ENCODE assay signal across 14 cellular contexts in the genomic region with DNA sequence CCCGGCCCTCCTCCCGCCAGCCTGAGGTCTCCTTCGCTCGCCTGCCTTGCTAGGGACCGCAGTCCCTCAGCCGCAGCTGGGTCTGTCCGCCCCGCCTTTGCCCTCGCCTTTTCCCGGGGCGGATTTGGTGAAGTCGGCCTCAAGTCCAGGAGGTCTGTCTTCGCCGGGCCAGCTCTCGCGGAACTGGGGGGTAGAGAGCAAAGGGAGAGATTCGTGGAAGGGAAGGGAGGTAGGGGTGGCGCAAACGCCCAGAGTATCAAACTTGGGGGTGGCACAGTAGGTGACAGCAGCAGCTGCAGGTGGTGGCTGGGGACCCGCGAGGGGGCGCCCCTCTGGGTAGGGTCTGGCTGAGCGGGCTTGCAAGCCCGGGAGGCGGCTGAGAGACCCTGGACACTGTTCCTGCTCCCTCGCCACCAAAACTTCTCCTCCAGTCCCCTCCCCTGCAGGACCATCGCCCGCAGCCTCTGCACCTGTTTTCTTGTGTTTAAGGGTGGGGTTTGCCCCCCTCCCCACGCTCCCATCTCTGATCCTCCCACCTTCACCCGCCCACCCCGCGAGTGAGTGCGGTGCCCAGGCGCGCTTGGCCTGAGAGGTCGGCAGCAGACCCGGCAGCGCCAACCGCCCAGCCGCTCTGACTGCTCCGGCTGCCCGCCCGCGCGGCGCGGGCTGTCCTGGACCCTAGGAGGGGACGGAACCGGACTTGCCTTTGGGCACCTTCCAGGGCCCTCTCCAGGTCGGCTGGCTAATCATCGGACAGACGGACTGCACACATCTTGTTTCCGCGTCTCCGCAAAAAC. TPM values are rescaled to one million over a fixed set of nuclear protein-coding genes. Genes with fewer than 3 reads are reported as not detected.
DNase-seq lines count a peak whose midpoint lies in the region; ATAC-seq and TF ChIP-seq lines count a peak whose summit lies in the region.
"Had no signal": no experiment of that assay in that cellular context is flagged by ENCODE, and none has a peak within 500 bp of the region (broad histone marks: within the 10 kb centered on the region; RNA-seq: fewer than 3 reads in every experiment).

A gene with protein sequence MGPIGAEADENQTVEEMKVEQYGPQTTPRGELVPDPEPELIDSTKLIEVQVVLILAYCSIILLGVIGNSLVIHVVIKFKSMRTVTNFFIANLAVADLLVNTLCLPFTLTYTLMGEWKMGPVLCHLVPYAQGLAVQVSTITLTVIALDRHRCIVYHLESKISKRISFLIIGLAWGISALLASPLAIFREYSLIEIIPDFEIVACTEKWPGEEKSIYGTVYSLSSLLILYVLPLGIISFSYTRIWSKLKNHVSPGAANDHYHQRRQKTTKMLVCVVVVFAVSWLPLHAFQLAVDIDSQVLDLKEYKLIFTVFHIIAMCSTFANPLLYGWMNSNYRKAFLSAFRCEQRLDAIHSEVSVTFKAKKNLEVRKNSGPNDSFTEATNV (plus strand): TSS at position 379 of the 797 bp plus-strand sequence. CDS start 5,304 bp downstream, outside the sequence.

- intact Hi-C loops in A673 (cut with micrococcal nuclease; ENCODE audit: unreplicated experiment): no loop called here

- H3K36me3 ChIP-seq in A673 (ENCODE audit: insufficient read depth, low read length, poor library complexity, severe bottlenecking) (no peaks in the 10 kb centered on the region), RWPE2 (ENCODE audit: low read depth) (no peaks in the 10 kb centered on the region)

- no TSS peak for BruUV-seq in A673 (replicated peaks; lab: Mats Ljungman, UMichigan)

- DNase-seq in A673 (ENCODE audit: low spot score): peak; percentile 5
- no peak for DNase-seq in RWPE2 (ENCODE audit: low spot score)
- peak; percentile 73 for DNase-seq in glutamatergic neuron
- DNase-seq in omental fat pad (ENCODE audit: low spot score): no peak
- no peak for DNase-seq in DMS114 treated with DMSO at 0.1 percent for 48 hours (lab: John Stamatoyannopoulos, UW; ENCODE audit: unreplicated experiment)
- no peak for DNase-seq in activated CD4-positive, CD25-positive, alpha-beta regulatory T cell (lab: John Stamatoyannopoulos, UW)
- DNase-seq: activated CD8-positive, alpha-beta memory T cell treated with anti-CD3 and anti-CD28 coated beads, Interleukin-2, amount 50 U/mL, for 4 hours; stimulated activated CD4-positive, alpha-beta T cell treated with anti-CD3 and anti-CD28 coated beads, Interleukin-2, amount 100 ng/mL, for 48 hours; T-helper 1 cell had no signal

- H3K27me3 ChIP-seq in A673 (replicated peaks; ENCODE audit: insufficient read depth, low read depth, low read length, poor library complexity): peaks cover 50% of the 10 kb centered on the region
- H3K27me3 ChIP-seq in RWPE2 (ENCODE audit: insufficient read depth, poor library complexity, severe bottlenecking): peaks cover 47% of the 10 kb centered on the region

- peaks cover 5% of the 10 kb centered on the region for H3K4me1 ChIP-seq in A673 (ENCODE audit: insufficient read depth, low read length, poor library complexity, severe bottlenecking)
- H3K4me1 ChIP-seq in RWPE2 (ENCODE audit: insufficient read depth, poor library complexity, severe bottlenecking): no peaks in the 10 kb centered on the region

- H3K27ac Mint-ChIP-seq in glutamatergic neuron (ENCODE audit: unreplicated experiment): no peak within 1 kb of the TSS

- peak within 1 kb of the TSS; percentile 91 for H3K4me3 Mint-ChIP-seq in glutamatergic neuron (ENCODE audit: unreplicated experiment)

- H3K4me1 Mint-ChIP-seq in glutamatergic neuron (ENCODE audit: low read depth, unreplicated experiment): peaks cover 3% of the 10 kb centered on the region

- TF ChIP-seq CTCF in A673 (conservative IDR thresholded peaks at IDR 0.05; ENCODE audit: low read depth, low read length) (peak; percentile 28; the same call in 1 of the 2 replicates), RWPE2 (IDR thresholded peaks at IDR 0.05; ENCODE audit: poor library complexity, severe bottlenecking) (no peak), glutamatergic neuron (IDR thresholded peaks at IDR 0.05; ENCODE audit: partially characterized antibody, unreplicated experiment) (no peak), omental fat pad (IDR thresholded peaks at IDR 0.05) (no peak)

- peak; percentile 29; the same call in 1 of the 3 replicates for ATAC-seq in RWPE2 (ENCODE audit: low read depth)
- ATAC-seq in omental fat pad (ENCODE audit: low FRiP score): peak; percentile 8
- ATAC-seq in GM18867 (IDR thresholded peaks at IDR 0.05; ENCODE audit: unreplicated experiment): no peak
- ATAC-seq in HG03135 (IDR thresholded peaks at IDR 0.05; ENCODE audit: unreplicated experiment): no peak

- CTCF ChIA-PET in A673 (lab: Charles Lee): interaction anchor here (0.9 kb wide), 1 partner anchor 13 kb away, joined by 3 read pairs; no protein-coding TSS in a partner anchor

- peak within 1 kb of the TSS; percentile 33 for H3K4me3 ChIP-seq in A673 (ENCODE audit: low read depth, low read length, poor library complexity, severe bottlenecking)
- H3K4me3 ChIP-seq in RWPE2 (ENCODE audit: severe bottlenecking): no peak within 1 kb of the TSS

- POLR2A ChIA-PET in A673 (lab: Charles Lee; ENCODE audit: low non-redundant PET): no interaction called here

- no peaks in the 10 kb centered on the region for H3K9me3 ChIP-seq in A673 (ENCODE audit: low read depth, low read length, poor library complexity, severe bottlenecking)
- H3K9me3 ChIP-seq in RWPE2 (ENCODE audit: severe bottlenecking): no peaks in the 10 kb centered on the region

- H3K27me3 Mint-ChIP-seq in glutamatergic neuron (ENCODE audit: unreplicated experiment): peaks cover 11% of the 10 kb centered on the region

- H3K27ac ChIP-seq in A673 (ENCODE audit: low read depth, low read length, poor library complexity, severe bottlenecking) (no peak within 1 kb of the TSS), RWPE2 (ENCODE audit: poor library complexity, severe bottlenecking) (no peak within 1 kb of the TSS)
- H3K27ac ChIP-seq: C4-2B had no signal

- no peaks in the 10 kb centered on the region for H3K36me3 Mint-ChIP-seq in glutamatergic neuron (ENCODE audit: unreplicated experiment)

- no peaks in the 10 kb centered on the region for H3K9me3 Mint-ChIP-seq in glutamatergic neuron (ENCODE audit: unreplicated experiment)

RNA-seq across cellular contexts. Expression of the gene that starts here (rescaled TPM):
- total RNA-seq in A673 (2021): not detected in 2 replicates
- not detected for total RNA-seq in glutamatergic neuron (ENCODE audit: unreplicated experiment)
- under 1 TPM in 2 of 4 donors, not detected in 2; 0.16 to 0.28 TPM for total RNA-seq in omental fat pad
- total RNA-seq: H4, liver had no signal

Comparison
In these comparisons a context has a peak if more than half of its experiments do, and no peak if none do; other contexts are left out.
1. Peak in DNase-seq and H3K4me3 ChIP-seq in A673; RNA of the gene not detected or under 1 TPM.
2. Peak in DNase-seq in glutamatergic neuron; RNA of the gene not detected or under 1 TPM.
3. Peak in ATAC-seq in omental fat pad; RNA of the gene not detected or under 1 TPM.